In genomic region chr3:63909431-63909830, GRCh38 we compare ENCODE assay signal across 21 cellular contexts. TPM values are rescaled to one million over a fixed set of nuclear protein-coding genes. Genes with fewer than 3 reads are reported as not detected.
DNase-seq lines count a peak whose midpoint lies in the region; TF ChIP-seq lines count a peak whose summit lies in the region.
"Had no signal": no experiment of that assay in that cellular context is flagged by ENCODE, and none has a peak within 500 bp of the region (broad histone marks: within the 10 kb centered on the region; RNA-seq: fewer than 3 reads in every experiment).

No MANE protein-coding gene starts in this region.

- CTCF ChIA-PET in AG04450 (lab: Charles Lee), result interaction anchor here (0.6 to 1.3 kb wide), 2 partner anchors 114 to 1433 kb away, joined by 3 to 5 read pairs; partner anchors contain the start of gene PSMD6
- CTCF ChIA-PET in HEK293T (lab: Yijun Ruan, JAX), result no interaction called here

- no peak overlapping the region for H3K4me3 ChIP-seq in AG04450 (ENCODE audit: low read depth, low read length)
- no peak overlapping the region for H3K4me3 ChIP-seq in fibroblast of the aortic adventitia (ENCODE audit: low read depth, low read length)
- H3K4me3 ChIP-seq: GM23338, SJSA1 had no signal

- H3K27ac ChIP-seq in AG04450 (ENCODE audit: low read depth, low read length), result no peak overlapping the region
- H3K27ac ChIP-seq: RWPE1 had no signal

- TF ChIP-seq CTCF in AG04450 (IDR thresholded peaks at IDR 0.05; ENCODE audit: low read depth, low read length), result no peak
- TF ChIP-seq CTCF in fibroblast of the aortic adventitia (IDR thresholded peaks at IDR 0.05; ENCODE audit: insufficient read depth, low read length), result no peak

- no peaks in the 10 kb centered on the region for H3K9me3 ChIP-seq in AG04450 (ENCODE audit: control insufficient read depth, insufficient read depth, low read length)
- H3K9me3 ChIP-seq: SJSA1 had no signal

- H3K27me3 ChIP-seq in AG04450 (ENCODE audit: control insufficient read depth, insufficient read depth, low read length), result no peaks in the 10 kb centered on the region
- H3K27me3 ChIP-seq: SJSA1 had no signal

- POLR2A ChIA-PET in AG04450 (lab: Yijun Ruan, JAX) (no interaction called here), HEK293T (lab: Yijun Ruan, JAX) (interaction anchor here (0.6 kb wide), 1 partner anchor 17 kb away, joined by 3 read pairs; no protein-coding TSS in a partner anchor)

- DNase-seq in AG04450 (ENCODE audit: low read depth, low spot score) (peak; percentile 27), EH (ENCODE audit: low read depth) (peak; percentile 45), LHCN-M2 (ENCODE audit: low read depth) (peak; percentile 9), fibroblast of the aortic adventitia (ENCODE audit: low read depth) (peak; percentile 35), NCI-H2081 (lab: John Stamatoyannopoulos, UW) (no peak), SIG-M5 (lab: John Stamatoyannopoulos, UW) (no peak), AG20443 (ENCODE audit: low spot score) (no peak), HEK293T (ENCODE audit: extremely low spot score) (no peak)
- DNase-seq: Calu3, NCI-H1417, NCI-H187 treated with DMSO at 0.1 percent for 48 hours, NCI-H446, NCI-H69, OCI-M1 had no signal

TF ChIP-seq in HEK293T, 16 proteins besides CTCF, POLR2A, EP300 and RAD21:
- no peak for TF ChIP-seq L3MBTL2 (conservative IDR thresholded peaks at IDR 0.05)
- no peak for TF ChIP-seq SUZ12 (IDR thresholded peaks at IDR 0.05)
- TF ChIP-seq FOXK2 (IDR thresholded peaks at IDR 0.05), result no peak
- TF ChIP-seq CTBP1 (IDR thresholded peaks at IDR 0.05; ENCODE audit: borderline replicate concordance), result no peak
- TF ChIP-seq ZNF384 (IDR thresholded peaks at IDR 0.05), result no peak
- TF ChIP-seq ARNT (IDR thresholded peaks at IDR 0.05), result no peak
- TF ChIP-seq FOXM1 (IDR thresholded peaks at IDR 0.05; ENCODE audit: borderline replicate concordance), result no peak
- TF ChIP-seq TARDBP (IDR thresholded peaks at IDR 0.05), result no peak
- no peak for TF ChIP-seq FOXA1 (IDR thresholded peaks at IDR 0.05)
- no peak for TF ChIP-seq PKNOX1 (IDR thresholded peaks at IDR 0.05)
- no peak for TF ChIP-seq LEF1 (IDR thresholded peaks at IDR 0.05; ENCODE audit: borderline replicate concordance)
- no peak for TF ChIP-seq SP1 (IDR thresholded peaks at IDR 0.05)

RNA-seq across cellular contexts. Expression of gene SCAANT1, which starts 2.8 kb away (rescaled TPM):
- polyA plus RNA-seq in AG04450 (2011; rRNA removed), result not detected in 2 replicates
- polyA minus RNA-seq in AG04450 (2011; rRNA and poly(A)+ RNA removed), result not detected in 2 replicates
- total RNA-seq in LHCN-M2 (2014; rRNA removed) (not detected in 2 replicates), fibroblast of the aortic adventitia (ENCODE audit: low replicate concordance) (not detected in 2 replicates)
- 0.55 TPM for polyA plus RNA-seq in LHCN-M2 (2012)
- total RNA-seq: A172, Calu3, GM23338, HT-29, SJSA1 had no signal
- polyA plus RNA-seq: CD14-positive monocyte, IgD-negative memory B cell had no signal

RNA-seq across cellular contexts. Expression of gene ATXN7, which starts 45.8 kb away (rescaled TPM):
- polyA plus RNA-seq in AG04450 (2011; rRNA removed), result 10.7 and 15.0 TPM in 2 replicates
- polyA minus RNA-seq in AG04450 (2011; rRNA and poly(A)+ RNA removed), result 50.2 and 58.5 TPM in 2 replicates
- total RNA-seq in LHCN-M2 (2014; rRNA removed), result 7.8 and 10.4 TPM in 2 replicates
- 3.7 TPM for polyA plus RNA-seq in LHCN-M2 (2012)
- 8.6 and 21.0 TPM in 2 replicates for total RNA-seq in fibroblast of the aortic adventitia (ENCODE audit: low replicate concordance)

RNA-seq across cellular contexts. Expression of gene THOC7, which starts 45.8 kb away (rescaled TPM):
- polyA plus RNA-seq in AG04450 (2011; rRNA removed), result 71.0 and 84.3 TPM in 2 replicates
- polyA minus RNA-seq in AG04450 (2011; rRNA and poly(A)+ RNA removed), result 10.8 and 19.3 TPM in 2 replicates
- total RNA-seq in LHCN-M2 (2014; rRNA removed), result 64.6 and 67.8 TPM in 2 replicates
- 59.9 TPM for polyA plus RNA-seq in LHCN-M2 (2012)
- total RNA-seq in fibroblast of the aortic adventitia (ENCODE audit: low replicate concordance), result 44.9 and 68.0 TPM in 2 replicates

Comparison
In these comparisons a context has a peak if more than half of its experiments do, and no peak if none do; other contexts are left out.
1. DNase-seq: peak in AG04450 (single experiment), EH (single experiment), LHCN-M2 (single experiment) and fibroblast of the aortic adventitia (single experiment); none in NCI-H2081 (0 of 2), SIG-M5 (single experiment), AG20443 (single experiment) and HEK293T (single experiment).